11 cellular contexts compared by ENCODE assay signal in genomic region chr22:48491451-48491941, GRCh38.
DNase-seq lines count a peak whose midpoint lies in the region; ATAC-seq and TF ChIP-seq lines count a peak whose summit lies in the region.
"Had no signal": no experiment of that assay in that cellular context is flagged by ENCODE, and none has a peak within 500 bp of the region (broad histone marks: within the 10 kb centered on the region; RNA-seq: fewer than 3 reads in every experiment).

No MANE protein-coding gene starts in this region.

- ATAC-seq in sciatic nerve (peak; percentile 11), GM19023 (IDR thresholded peaks at IDR 0.05; ENCODE audit: unreplicated experiment) (no peak)
- ATAC-seq: activated CD4-positive, CD25-positive, alpha-beta regulatory T cell treated with anti-CD3 and anti-CD28 coated beads, Interleukin-2, amount 50 U/mL, for 24 hours had no signal

- DNase-seq in GM20000 (ENCODE audit: low spot score), result peak; percentile 50
- peak; percentile 68 for DNase-seq in NCI-H2171 treated with DMSO at 0.1 percent for 48 hours (lab: John Stamatoyannopoulos, UW)
- DNase-seq in sciatic nerve (ENCODE audit: low spot score), result no peak
- no peak for DNase-seq in ureter (ENCODE audit: low spot score)
- DNase-seq in iPS-NIHi7 (ENCODE audit: extremely low spot score), result no peak
- DNase-seq: activated T-cell treated with anti-CD3 and anti-CD28 coated beads, Interleukin-2, amount 50 U/mL, for 1 hour; Calu3 had no signal

- intact Hi-C loops in sciatic nerve (cut with DNase I), result no loop called here

- TF ChIP-seq CTCF in GM20000 (IDR thresholded peaks at IDR 0.05; ENCODE audit: extremely low read depth, missing control alignments), result no peak

- H3K4me3 ChIP-seq in iPS-11a (ENCODE audit: low read depth, low read length), result peak overlapping the region; percentile 27
- H3K4me3 ChIP-seq: coronary artery had no signal

Comparison
In these comparisons a context has a peak if more than half of its experiments do, and no peak if none do; other contexts are left out.
1. DNase-seq: peak in GM20000 (single experiment) and NCI-H2171 treated with DMSO at 0.1 percent for 48 hours (single experiment); none in sciatic nerve (single experiment), ureter (single experiment) and iPS-NIHi7 (single experiment).